In genomic region chr7:99504603-99505323, GRCh38 we compare ENCODE assay signal across 8 cellular contexts.
DNase-seq lines count a peak whose midpoint lies in the region; ATAC-seq lines count a peak whose summit lies in the region.

ZKSCAN5 (plus strand) TSS chr7:99504662; CDS start chr7:99506045, 1,383 bp downstream.

- ATAC-seq in GM19468 (IDR thresholded peaks at IDR 0.05; ENCODE audit: extremely low read depth, unreplicated experiment): peak; percentile 46

- DNase-seq in CMK (ENCODE audit: low read depth): peak; percentile 89
- DNase-seq in HS-5 (ENCODE audit: low read depth): peak; percentile 82
- DNase-seq in NK-92 (lab: John Stamatoyannopoulos, UW; ENCODE audit: unreplicated experiment): peak; percentile 75
- peak; percentile 88 to 96 for DNase-seq in activated CD8-positive, alpha-beta memory T cell treated with anti-CD3 and anti-CD28 coated beads for 1 hour (ENCODE audit: extremely low read depth in 1 of 2, low read depth in 1 of 2)
- DNase-seq in effector CD8-positive, alpha-beta T cell (lab: John Stamatoyannopoulos, UW): peak; percentile 96
- peak; percentile 98 for DNase-seq in medulla oblongata (ENCODE audit: extremely low spot score)
- DNase-seq in stimulated activated CD4-positive, alpha-beta T cell treated with anti-CD3 and anti-CD28 coated beads, TNF-alpha, amount 100 ng/mL, for 48 hours (ENCODE audit: low read depth in 3 of 3): peak; percentile 94 to 96 (median 95)

Comparison
In these comparisons a context has a peak if more than half of its experiments do, and no peak if none do; other contexts are left out.
1. Peak in every context shown above with its lines: DNase-seq and ATAC-seq.